ENCODE assay signal across 40 cellular contexts in the genomic region with DNA sequence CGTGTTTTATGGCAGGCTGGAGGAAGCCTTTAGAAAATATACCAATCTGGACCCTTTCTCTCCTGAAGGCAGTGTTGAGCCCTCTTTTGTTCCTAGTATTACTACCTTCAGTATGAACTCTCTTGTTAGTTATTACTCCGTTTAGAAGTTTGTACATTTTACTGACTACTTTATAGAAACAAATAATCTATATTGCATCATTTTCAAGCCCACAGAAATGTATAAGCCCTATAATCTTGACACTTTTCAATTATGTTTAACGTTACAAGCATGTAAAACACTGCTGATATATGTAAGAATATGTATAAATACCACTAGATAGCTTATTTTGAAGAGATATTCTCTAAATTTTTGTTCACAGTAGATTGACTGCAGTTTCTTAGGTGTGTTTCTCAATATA.
"Had no signal": no experiment of that assay in that cellular context is flagged by ENCODE, and none has a peak within 500 bp of the region (broad histone marks: within the 10 kb centered on the region; RNA-seq: fewer than 3 reads in every experiment).

No MANE protein-coding gene starts in this region.

- H3K27me3 Mint-ChIP-seq: activated naive CD4-positive, alpha-beta T cell treated with anti-CD3 and anti-CD28 coated beads, Interleukin-2, amount 10 ng/mL, durations not matched to agents 7 days and 5 days; activated naive CD4-positive, alpha-beta T cell treated with anti-CD3 and anti-CD28 coated beads, Interleukin-2, amount 50 U/mL, for 24 hours; activated naive CD8-positive, alpha-beta T cell; activated naive CD8-positive, alpha-beta T cell treated with anti-CD3 and anti-CD28 coated beads for 36 hours; activated naive CD8-positive, alpha-beta T cell treated with anti-CD3 and anti-CD28 coated beads, Interleukin-2, amount 10 ng/mL, durations not matched to agents 7 days and 5 days; activated naive CD8-positive, alpha-beta T cell treated with anti-CD3 and anti-CD28 coated beads, Interleukin-2, amount 50 U/mL, for 24 hours; activated T-cell treated with anti-CD3 and anti-CD28 coated beads, Interleukin-2, amount 50 U/mL, for 24 hours; activated T-helper 17 cell treated with anti-CD3 and anti-CD28 coated beads, Interleukin-2, amount 50 U/mL, for 72 hours; central memory CD8-positive, alpha-beta T cell had no signal

- H3K4me3 ChIP-seq: adrenal gland, ascending aorta, body of pancreas, breast epithelium, cardiac muscle cell had no signal

- DNase-seq: activated effector memory CD4-positive, alpha-beta T cell treated with anti-CD3 and anti-CD28 coated beads, Interleukin-2, amount 50 U/mL, for 16 hours; activated effector memory CD4-positive, alpha-beta T cell treated with Interleukin-2 at 50 U/mL for 16 hours; activated gamma-delta T cell; activated gamma-delta T cell treated with Interleukin-2 at 50 U/mL for 16 hours; activated naive CD4-positive, alpha-beta T cell; activated naive CD4-positive, alpha-beta T cell treated with anti-CD3 and anti-CD28 coated beads for 36 hours; activated naive CD4-positive, alpha-beta T cell treated with anti-CD3 and anti-CD28 coated beads, Interleukin-2, amount 10 ng/mL, durations not matched to agents 7 days and 5 days; activated naive CD4-positive, alpha-beta T cell treated with anti-CD3 and anti-CD28 coated beads, Interleukin-2, amount 50 U/mL, for 16 hours; activated naive CD4-positive, alpha-beta T cell treated with Interleukin-2 at 50 U/mL for 16 hours; activated naive CD8-positive, alpha-beta T cell treated with anti-CD3 and anti-CD28 coated beads for 36 hours; activated naive CD8-positive, alpha-beta T cell treated with anti-CD3 and anti-CD28 coated beads, Interleukin-2, amount 10 ng/mL, durations not matched to agents 7 days and 5 days; activated naive CD8-positive, alpha-beta T cell treated with anti-CD3 and anti-CD28 coated beads, Interleukin-2, amount 50 U/mL, for 24 hours; activated T-cell treated with anti-CD3 and anti-CD28 coated beads, Interleukin-2, amount 50 U/mL, for 1 hour; activated T-cell treated with anti-CD3 and anti-CD28 coated beads, Interleukin-2, amount 50 U/mL, for 24 hours; activated T-cell treated with anti-CD3 and anti-CD28 coated beads, Interleukin-2, amount 50 U/mL, for 4 hours; activated T-cell treated with anti-CD3 and anti-CD28 coated beads, Interleukin-2, amount 50 U/mL, for 48 hours; activated T-cell treated with anti-CD3 and anti-CD28 coated beads, Interleukin-2, amount 50 U/mL, for 72 hours; adrenal gland; amniotic stem cell; amygdala; anterior cingulate cortex; aorta; body of pancreas; brain microvascular endothelial cell; caudate nucleus; central memory CD4-positive, alpha-beta T cell; cerebellar nuclear complex had no signal

- FAIRE-seq: astrocyte, bronchial epithelial cell had no signal

- H3K4me1 ChIP-seq: adrenal gland, ascending aorta, body of pancreas, breast epithelium had no signal

- H3K27ac Mint-ChIP-seq: activated naive CD4-positive, alpha-beta T cell treated with anti-CD3 and anti-CD28 coated beads for 36 hours; activated naive CD4-positive, alpha-beta T cell treated with anti-CD3 and anti-CD28 coated beads, Interleukin-2, amount 10 ng/mL, durations not matched to agents 7 days and 5 days; activated naive CD4-positive, alpha-beta T cell treated with anti-CD3 and anti-CD28 coated beads, Interleukin-2, amount 50 U/mL, for 24 hours; activated naive CD4-positive, alpha-beta T cell treated with anti-CD3 and anti-CD28 coated beads, Interleukin-2, amount 50 U/mL, for 72 hours; activated naive CD8-positive, alpha-beta T cell; activated naive CD8-positive, alpha-beta T cell treated with anti-CD3 and anti-CD28 coated beads for 36 hours; activated naive CD8-positive, alpha-beta T cell treated with anti-CD3 and anti-CD28 coated beads, Interleukin-2, amount 10 ng/mL, durations not matched to agents 7 days and 5 days; activated naive CD8-positive, alpha-beta T cell treated with anti-CD3 and anti-CD28 coated beads, Interleukin-2, amount 50 U/mL, for 24 hours; activated T-cell treated with anti-CD3 and anti-CD28 coated beads, Interleukin-2, amount 50 U/mL, for 24 hours; activated T-cell treated with anti-CD3 and anti-CD28 coated beads, Interleukin-2, amount 50 U/mL, for 72 hours; activated T-helper 1 cell treated with anti-CD3 and anti-CD28 coated beads, Interleukin-12 subunit alpha, Interleukin-12 subunit beta, Interleukin-2, Interleukin-4 antibody, amounts not matched to agents 30 ng/mL and 10 ng/mL and 1 ng/mL, durations not matched to agents 14 hours and 24 hours and 36 hours; activated T-helper 17 cell treated with anti-CD3 and anti-CD28 coated beads, Interleukin-2, amount 50 U/mL, for 72 hours; activated T-helper 2 cell treated with anti-CD3 and anti-CD28 coated beads, Interferon-gamma antibody, Interleukin-2, Interleukin-4, amounts not matched to agents 10 μg/mL and 5 μg/mL and 100 μg/mL, durations not matched to agents 14 hours and 24 hours and 36 hours; brain had no signal

- H3K9me3 Mint-ChIP-seq: activated naive CD4-positive, alpha-beta T cell treated with anti-CD3 and anti-CD28 coated beads, Interleukin-2, amount 50 U/mL, for 24 hours; activated T-cell treated with anti-CD3 and anti-CD28 coated beads, Interleukin-2, amount 50 U/mL, for 24 hours; activated T-helper 17 cell treated with anti-CD3 and anti-CD28 coated beads, Interleukin-2, amount 50 U/mL, for 72 hours; central memory CD8-positive, alpha-beta T cell had no signal

- ATAC-seq: activated naive CD4-positive, alpha-beta T cell treated with anti-CD3 and anti-CD28 coated beads, Interleukin-2, amount 50 U/mL, for 72 hours; activated naive CD8-positive, alpha-beta T cell treated with anti-CD3 and anti-CD28 coated beads, Interleukin-2, amount 50 U/mL, for 24 hours; activated T-cell treated with anti-CD3 and anti-CD28 coated beads, Interleukin-2, amount 50 U/mL, for 4 hours; activated T-cell treated with anti-CD3 and anti-CD28 coated beads, Interleukin-2, amount 50 U/mL, for 72 hours; activated T-helper 17 cell treated with anti-CD3 and anti-CD28 coated beads, Interleukin-2, amount 50 U/mL, for 72 hours; body of pancreas had no signal

- H3K36me3 ChIP-seq: breast epithelium had no signal

- H3K4me1 Mint-ChIP-seq: activated naive CD4-positive, alpha-beta T cell treated with anti-CD3 and anti-CD28 coated beads, Interleukin-2, amount 10 ng/mL, durations not matched to agents 7 days and 5 days; activated naive CD4-positive, alpha-beta T cell treated with anti-CD3 and anti-CD28 coated beads, Interleukin-2, amount 50 U/mL, for 24 hours; activated naive CD8-positive, alpha-beta T cell treated with anti-CD3 and anti-CD28 coated beads for 36 hours; activated naive CD8-positive, alpha-beta T cell treated with anti-CD3 and anti-CD28 coated beads, Interleukin-2, amount 50 U/mL, for 24 hours; activated T-helper 17 cell treated with anti-CD3 and anti-CD28 coated beads, Interleukin-2, amount 50 U/mL, for 72 hours; brain; central memory CD8-positive, alpha-beta T cell had no signal

- H3K27me3 ChIP-seq: adrenal gland, ascending aorta, body of pancreas, brain microvascular endothelial cell, breast epithelium, cardiac muscle cell had no signal

- H3K27ac ChIP-seq: adrenal gland, ascending aorta, body of pancreas, brain microvascular endothelial cell, breast epithelium, cardiac muscle cell had no signal

- H3K4me3 Mint-ChIP-seq: activated naive CD4-positive, alpha-beta T cell treated with anti-CD3 and anti-CD28 coated beads for 36 hours; activated naive CD4-positive, alpha-beta T cell treated with anti-CD3 and anti-CD28 coated beads, Interleukin-2, amount 10 ng/mL, durations not matched to agents 7 days and 5 days; activated naive CD4-positive, alpha-beta T cell treated with anti-CD3 and anti-CD28 coated beads, Interleukin-2, amount 50 U/mL, for 24 hours; activated naive CD8-positive, alpha-beta T cell; activated naive CD8-positive, alpha-beta T cell treated with anti-CD3 and anti-CD28 coated beads for 36 hours; activated naive CD8-positive, alpha-beta T cell treated with anti-CD3 and anti-CD28 coated beads, Interleukin-2, amount 10 ng/mL, durations not matched to agents 7 days and 5 days; activated naive CD8-positive, alpha-beta T cell treated with anti-CD3 and anti-CD28 coated beads, Interleukin-2, amount 50 U/mL, for 24 hours; activated T-cell treated with anti-CD3 and anti-CD28 coated beads, Interleukin-2, amount 50 U/mL, for 24 hours; activated T-cell treated with anti-CD3 and anti-CD28 coated beads, Interleukin-2, amount 50 U/mL, for 4 hours; activated T-cell treated with anti-CD3 and anti-CD28 coated beads, Interleukin-2, amount 50 U/mL, for 72 hours; activated T-helper 1 cell treated with anti-CD3 and anti-CD28 coated beads, Interleukin-12 subunit alpha, Interleukin-12 subunit beta, Interleukin-2, Interleukin-4 antibody, amounts not matched to agents 30 ng/mL and 10 ng/mL and 1 ng/mL, durations not matched to agents 14 hours and 24 hours and 36 hours; activated T-helper 17 cell treated with anti-CD3 and anti-CD28 coated beads, Interleukin-2, amount 50 U/mL, for 72 hours; brain; central memory CD8-positive, alpha-beta T cell had no signal

- H3K9me3 ChIP-seq: adrenal gland, ascending aorta, body of pancreas, breast epithelium had no signal
